ENCODE assay signal across 23 cellular contexts in the genomic region with DNA sequence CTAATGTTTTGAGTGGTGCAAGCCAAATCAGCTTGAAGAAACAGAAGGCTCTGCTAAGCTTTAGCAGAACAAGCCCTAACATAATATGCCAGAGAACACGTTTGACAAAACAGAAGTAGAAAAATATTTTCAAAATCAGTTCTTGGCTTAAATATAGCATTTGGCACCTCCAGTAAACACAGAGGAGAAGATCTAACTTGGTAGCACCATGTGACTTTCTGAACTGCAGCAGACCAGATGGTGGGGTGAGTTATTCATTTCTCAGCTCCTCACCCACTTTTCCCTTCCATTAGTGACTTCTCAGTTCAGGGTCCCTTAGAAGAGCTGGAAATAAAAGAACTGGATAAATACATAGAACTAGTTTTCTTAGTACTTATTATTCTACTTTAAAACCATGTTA.
DNase-seq lines count a peak whose midpoint lies in the region; ATAC-seq, FAIRE-seq and TF ChIP-seq lines count a peak whose summit lies in the region.
"Had no signal": no experiment of that assay in that cellular context is flagged by ENCODE, and none has a peak within 500 bp of the region (broad histone marks: within the 10 kb centered on the region; RNA-seq: fewer than 3 reads in every experiment).

No MANE protein-coding gene starts in this region.

- no peak overlapping the region for H2BK5ac ChIP-seq in IMR-90 (ENCODE audit: low read depth, low read length, poor library complexity, severe bottlenecking)

- H4K8ac ChIP-seq in IMR-90 (ENCODE audit: low read depth in 2 of 2, low read length in 2 of 2): no peak overlapping the region

- intact Hi-C loops in IMR-90 (cut with micrococcal nuclease) (no loop called here), K562 (cut with micrococcal nuclease) (no loop called here), left cardiac atrium (cut with DNase I) (no loop called here)

- no peaks in the 10 kb centered on the region for H3K79me2 ChIP-seq in K562 (ENCODE audit: control insufficient read depth, insufficient read depth, low read length)

- no peak overlapping the region for H3K18ac ChIP-seq in IMR-90 (ENCODE audit: low read depth, low read length)

- H3K14ac ChIP-seq in IMR-90 (replicated peaks; ENCODE audit: low read depth, low read length): no peak overlapping the region

- no peak overlapping the region for H2BK120ac ChIP-seq in IMR-90 (ENCODE audit: low read depth, low read length)

- no peak for TF ChIP-seq EP300 in K562 (IDR thresholded peaks at IDR 0.05; ENCODE audit: low read length)

- H4K20me1 ChIP-seq in IMR-90 (ENCODE audit: insufficient read depth, low read length): no peaks in the 10 kb centered on the region
- H4K20me1 ChIP-seq in K562 (replicated peaks; ENCODE audit: control insufficient read depth, insufficient read depth, low read length): no peaks in the 10 kb centered on the region

- POLR2A ChIA-PET in IMR-90 (lab: Charles Lee; ENCODE audit: unreplicated experiment): no interaction called here
- POLR2A ChIA-PET in K562 (lab: Yijun Ruan, JAX): no interaction called here

- no peaks in the 10 kb centered on the region for H3K9me1 ChIP-seq in IMR-90 (ENCODE audit: insufficient read depth, low read length)
- no peaks in the 10 kb centered on the region for H3K9me1 ChIP-seq in K562 (ENCODE audit: control insufficient read depth, insufficient read depth, low read length)

- H2AK5ac ChIP-seq in IMR-90 (ENCODE audit: low read depth, low read length): 0 out of 2 replicates have a peak overlapping the region, but pooled peaks have one; percentile 15

- FAIRE-seq in K562 (lab: Jason Lieb, UNC): no peak
- FAIRE-seq: G401.6, RCC 7860 had no signal

- H3K4ac ChIP-seq in IMR-90 (ENCODE audit: low read depth, low read length): no peak overlapping the region

- H3K4me2 ChIP-seq in IMR-90 (ENCODE audit: low read depth, low read length): peak overlapping the region; percentile 48; the same call in 1 of the 2 replicates
- no peak overlapping the region for H3K4me2 ChIP-seq in K562 (ENCODE audit: insufficient read depth, low read length)
- H3K4me2 ChIP-seq: SK-N-SH had no signal

- H3K79me1 ChIP-seq in IMR-90 (ENCODE audit: low read depth in 1 of 2, low read length in 2 of 2): peaks cover 5 to 25% of the 10 kb centered on the region in 2 experiments

- no peaks in the 10 kb centered on the region for H3K36me3 ChIP-seq in IMR-90 (ENCODE audit: control insufficient read depth, insufficient read depth, low read length)
- no peaks in the 10 kb centered on the region for H3K36me3 ChIP-seq in K562 (ENCODE audit: control insufficient read depth, insufficient read depth, low read length)
- H3K36me3 ChIP-seq: HAP-1 had no signal

- no peak overlapping the region for H3K23ac ChIP-seq in IMR-90 (ENCODE audit: low read depth, low read length)

- no peak for TF ChIP-seq RAD21 in IMR-90 (IDR thresholded peaks at IDR 0.05; ENCODE audit: low read length)
- no peak for TF ChIP-seq RAD21 in K562 (CRISPR knock-in tag; conservative IDR thresholded peaks at IDR 0.05 in 1 of 2, IDR thresholded peaks at IDR 0.05 in 1 of 2)

- H2AK9ac ChIP-seq in IMR-90 (replicated peaks; ENCODE audit: low read depth, low read length, poor library complexity): no peak overlapping the region

- H2BK20ac ChIP-seq in IMR-90 (ENCODE audit: low read depth, low read length): no peak overlapping the region

- H4K91ac ChIP-seq in IMR-90 (ENCODE audit: insufficient read depth, low read depth, low read length): no peak overlapping the region

- in situ Hi-C loops in IMR-90 (cut with MboI; ENCODE audit: low sequenced_read_pairs): no loop called here
- in situ Hi-C loops in K562 (cut with MboI): no loop called here

- BruUV-seq in IMR-90 (replicated peaks; lab: Mats Ljungman, UMichigan): no TSS peak
- BruUV-seq in K562 (replicated peaks; lab: Mats Ljungman, UMichigan): no TSS peak

- TF ChIP-seq POLR2A in IMR-90 (IDR thresholded peaks at IDR 0.05; ENCODE audit: low read depth, low read length) (no peak), K562 (conservative IDR thresholded peaks at IDR 0.05) (no peak)

- no peaks in the 10 kb centered on the region for H3K27me3 ChIP-seq in IMR-90 (ENCODE audit: control insufficient read depth, insufficient read depth, low read length)
- no peaks in the 10 kb centered on the region for H3K27me3 ChIP-seq in K562 (ENCODE audit: control insufficient read depth in 2 of 2, insufficient read depth in 2 of 2, low read length in 2 of 2)

- H3K27ac ChIP-seq in IMR-90 (ENCODE audit: insufficient read depth, low read length) (no peak overlapping the region), K562 (ENCODE audit: extremely low read depth, low read depth, low read length) (no peak overlapping the region)
- H3K27ac ChIP-seq: GM23248 had no signal

- DNase-seq in IMR-90 (no peak), K562 (ENCODE audit: extremely low read depth in 1 of 4, low spot score in 3 of 4) (no peak), left cardiac atrium (no peak), superior temporal gyrus (ENCODE audit: extremely low spot score) (peak; percentile 77), ureter (ENCODE audit: low spot score) (no peak), AG08396 (ENCODE audit: low spot score) (no peak), HUDEP-2 (lab: John Stamatoyannopoulos, UW; ENCODE audit: unreplicated experiment in 76 of 76) (no peak)
- DNase-seq: ACHN; AML-193; DND-41; Karpas-422; NCI-H1092; NCI-H1436 treated with DMSO at 0.1 percent for 48 hours; NCI-H2029; NCI-H69; NK-92 treated with Interleukin-12 subunit alpha and Interleukin-12 subunit beta, amount 100 ng/mL, for 24 hours; SHP77; SK-N-SH had no signal

- no peak for TF ChIP-seq CTCF in IMR-90 (conservative IDR thresholded peaks at IDR 0.05; ENCODE audit: low read depth, low read length)
- no peak for TF ChIP-seq CTCF in K562 (IDR thresholded peaks at IDR 0.05 in 2 of 3, conservative IDR thresholded peaks at IDR 0.05 in 1 of 3; ENCODE audit: insufficient read depth in 2 of 3, low read depth in 1 of 3, low read length in 3 of 3)

- no peak for ATAC-seq in IMR-90 (ENCODE audit: low read depth)
- no peak for ATAC-seq in K562
- ATAC-seq in left cardiac atrium: peak; percentile 35 to 82
- ATAC-seq in GM21528 (IDR thresholded peaks at IDR 0.05; ENCODE audit: low FRiP score, unreplicated experiment): no peak

- CTCF ChIA-PET in IMR-90 (lab: Yijun Ruan, JAX) (interaction anchor here (0.9 to 1.8 kb wide), 2 partner anchors 10 to 40 kb away, joined by 3 to 4 read pairs; no protein-coding TSS in a partner anchor), K562 (lab: Yijun Ruan, JAX; ENCODE audit: low intra/inter-chr PET ratio) (no interaction called here)

- no peak overlapping the region for H3K4me3 ChIP-seq in IMR-90 (ENCODE audit: insufficient read depth, low read depth, low read length)
- no peak overlapping the region for H3K4me3 ChIP-seq in K562
- H3K4me3 ChIP-seq: GM23248, HAP-1 had no signal

- dilution Hi-C loops in IMR-90 (cut with HindIII; ENCODE audit: low sequenced_read_pairs, unreplicated experiment): no loop called here

- H3K56ac ChIP-seq in IMR-90 (ENCODE audit: extremely low read depth, insufficient read depth, low read length): no peak overlapping the region

- H4K5ac ChIP-seq in IMR-90 (ENCODE audit: low read depth, low read length): no peak overlapping the region

- peaks cover 2% of the 10 kb centered on the region; the same call in 1 of the 2 replicates for H3K9me3 ChIP-seq in IMR-90 (ENCODE audit: control insufficient read depth, insufficient read depth, low read length)
- H3K9me3 ChIP-seq in K562 (replicated peaks; ENCODE audit: control insufficient read depth, insufficient read depth, low read depth, low read length): peaks cover 4% of the 10 kb centered on the region

- H2BK15ac ChIP-seq in IMR-90 (ENCODE audit: low read depth, low read length): no peak overlapping the region

- peaks cover 5% of the 10 kb centered on the region for H3K4me1 ChIP-seq in IMR-90 (ENCODE audit: control insufficient read depth, insufficient read depth, low read length)
- H3K4me1 ChIP-seq in K562 (replicated peaks in 1 of 2; ENCODE audit: control insufficient read depth in 2 of 2, insufficient read depth in 2 of 2, low read length in 2 of 2): no peaks in the 10 kb centered on the region; a peak in 1 of 5 replicates
- H3K4me1 ChIP-seq: HAP-1 had no signal

- no peak overlapping the region for H3K9ac ChIP-seq in IMR-90 (ENCODE audit: low read depth, low read length)
- no peak overlapping the region for H3K9ac ChIP-seq in K562 (ENCODE audit: insufficient read depth in 1 of 2, low read depth in 2 of 2, low read length in 2 of 2)
- H3K9ac ChIP-seq: GM23248, SK-N-SH had no signal

- H2AFZ ChIP-seq in IMR-90 (replicated peaks; ENCODE audit: low read length, poor library complexity) (no peak overlapping the region), K562 (ENCODE audit: low read depth, low read length) (peak overlapping the region; percentile 19; the same call in 1 of the 2 replicates)
- H2AFZ ChIP-seq: GM23248 had no signal

- no CpG with 5 or more reads among the region's 1 CpG for WGBS in IMR-90 (ENCODE audit: extremely low coverage in 2 of 2, insufficient read length in 1 of 2), 2 experiments
- WGBS in K562 (ENCODE audit: insufficient coverage, low coverage, missing lambda C conversion rate): 6% methylated on average over 1 of the region's 1 CpG

TF ChIP-seq in IMR-90, 13 proteins besides CTCF, POLR2A, EP300 and RAD21:
- no peak for TF ChIP-seq SMC3 (IDR thresholded peaks at IDR 0.05; ENCODE audit: low read depth, low read length)
- TF ChIP-seq, protein P1, sequence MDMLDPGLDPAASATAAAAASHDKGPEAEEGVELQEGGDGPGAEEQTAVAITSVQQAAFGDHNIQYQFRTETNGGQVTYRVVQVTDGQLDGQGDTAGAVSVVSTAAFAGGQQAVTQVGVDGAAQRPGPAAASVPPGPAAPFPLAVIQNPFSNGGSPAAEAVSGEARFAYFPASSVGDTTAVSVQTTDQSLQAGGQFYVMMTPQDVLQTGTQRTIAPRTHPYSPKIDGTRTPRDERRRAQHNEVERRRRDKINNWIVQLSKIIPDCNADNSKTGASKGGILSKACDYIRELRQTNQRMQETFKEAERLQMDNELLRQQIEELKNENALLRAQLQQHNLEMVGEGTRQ (IDR thresholded peaks at IDR 0.05; ENCODE audit: low read depth, low read length): peak; percentile 10; the same call in 1 of the 2 replicates

TF ChIP-seq in K562, 482 proteins besides CTCF, POLR2A, EP300 and RAD21 (continues in another document):
- TF ChIP-seq EWSR1 (IDR thresholded peaks at IDR 0.05; ENCODE audit: borderline replicate concordance, low read depth, partially characterized antibody): no peak
- no peak for TF ChIP-seq C11orf30 (IDR thresholded peaks at IDR 0.05; ENCODE audit: low read depth)
- no peak for TF ChIP-seq SRSF7 (optimal IDR thresholded peaks at IDR 0.05; ENCODE audit: low read depth, low read length)
- no peak for TF ChIP-seq ETV6 (IDR thresholded peaks at IDR 0.05; ENCODE audit: borderline replicate concordance in 1 of 2, low read depth in 2 of 2, low read length in 1 of 2)
- TF ChIP-seq ETV6 (CRISPR knock-in tag; IDR thresholded peaks at IDR 0.05; ENCODE audit: borderline replicate concordance): no peak

Comparison
In these comparisons a context has a peak if more than half of its experiments do, and no peak if none do; other contexts are left out.
1. ATAC-seq: peak in left cardiac atrium (2 of 2); none in IMR-90 (single experiment), K562 (single experiment) and GM21528 (single experiment).